Comparison of ENCODE assay signal across 28 cellular contexts in genomic region chr5:73266309-73266708, GRCh38.
DNase-seq lines count a peak whose midpoint lies in the region; ATAC-seq and TF ChIP-seq lines count a peak whose summit lies in the region.
"Had no signal": no experiment of that assay in that cellular context is flagged by ENCODE, and none has a peak within 500 bp of the region (broad histone marks: within the 10 kb centered on the region; RNA-seq: fewer than 3 reads in every experiment).

No MANE protein-coding gene starts in this region.

- H3K9me3 ChIP-seq in thoracic aorta, result no peaks in the 10 kb centered on the region
- H3K9me3 ChIP-seq: HAP-1, left ventricle myocardium inferior had no signal

- H3K4me1 ChIP-seq in GM23338 (ENCODE audit: insufficient read depth) (peaks cover 20% of the 10 kb centered on the region), thoracic aorta (ENCODE audit: control insufficient read depth in 1 of 2, low read depth in 2 of 2) (peaks cover 4 to 19% of the 10 kb centered on the region in 2 donors)
- H3K4me1 ChIP-seq: left ventricle myocardium inferior had no signal

- H3K9me3 Mint-ChIP-seq in GM23338, result no peaks in the 10 kb centered on the region
- H3K9me3 Mint-ChIP-seq in activated CD4-positive, alpha-beta memory T cell treated with anti-CD3 and anti-CD28 coated beads for 36 hours, result no peaks in the 10 kb centered on the region
- H3K9me3 Mint-ChIP-seq: activated T-helper 2 cell treated with anti-CD3 and anti-CD28 coated beads, Interferon-gamma antibody, Interleukin-2, Interleukin-4, amounts not matched to agents 10 μg/mL and 5 μg/mL and 100 μg/mL, durations not matched to agents 14 hours and 24 hours and 36 hours; neural crest cell; type B pancreatic cell had no signal

- no peaks in the 10 kb centered on the region for H3K27me3 ChIP-seq in GM23338 (ENCODE audit: insufficient read depth)
- no peaks in the 10 kb centered on the region for H3K27me3 ChIP-seq in thoracic aorta (replicated peaks; ENCODE audit: insufficient read depth)

- TF ChIP-seq CTCF in GM23338 (conservative IDR thresholded peaks at IDR 0.05; ENCODE audit: low read depth in 2 of 2) (no peak), thoracic aorta (IDR thresholded peaks at IDR 0.05) (no peak)

- H4K20me1 ChIP-seq in GM23338 (replicated peaks; ENCODE audit: insufficient read depth), result 0 out of 2 replicates have a peak, but pooled peaks cover 4% of the 10 kb centered on the region

- no peak overlapping the region for H3K4me3 ChIP-seq in GM23338
- no peak overlapping the region for H3K4me3 ChIP-seq in thoracic aorta
- H3K4me3 ChIP-seq: HAP-1, left ventricle myocardium inferior had no signal

- H2AFZ ChIP-seq in GM23338, result peak overlapping the region; percentile 96

- peak overlapping the region; percentile 63; the same call in 1 of the 2 replicates for H3K4me2 ChIP-seq in GM23338

- POLR2A ChIA-PET in activated CD4-positive, alpha-beta memory T cell treated with anti-CD3 and anti-CD28 coated beads for 36 hours (lab: Charles Lee), result no interaction called here

- intact Hi-C loops in activated CD4-positive, alpha-beta memory T cell treated with anti-CD3 and anti-CD28 coated beads for 36 hours (cut with micrococcal nuclease), result no loop called here

- H3K4me1 Mint-ChIP-seq in GM23338, result peaks cover 16% of the 10 kb centered on the region
- no peaks in the 10 kb centered on the region for H3K4me1 Mint-ChIP-seq in activated CD4-positive, alpha-beta memory T cell treated with anti-CD3 and anti-CD28 coated beads for 36 hours (ENCODE audit: low read depth)
- H3K4me1 Mint-ChIP-seq: activated CD4-positive, alpha-beta T cell treated with anti-CD3 and anti-CD28 coated beads for 36 hours had no signal

- DNase-seq in GM23338 (ENCODE audit: low spot score), result no peak
- peak; percentile 5 for DNase-seq in astrocyte of the hippocampus (ENCODE audit: low read depth, low spot score)
- peak; percentile 60 for DNase-seq in left kidney (ENCODE audit: low read depth, low spot score)
- DNase-seq in thoracic aorta (ENCODE audit: low spot score), result no peak
- DNase-seq in activated CD4-positive, alpha-beta memory T cell treated with anti-CD3 and anti-CD28 coated beads for 36 hours, result no peak
- no peak for DNase-seq in OCI-M2 (lab: John Stamatoyannopoulos, UW; ENCODE audit: unreplicated experiment)
- no peak for DNase-seq in NCI-H1417 treated with DMSO at 0.1 percent for 48 hours (lab: John Stamatoyannopoulos, UW)
- DNase-seq: activated CD4-positive, alpha-beta T cell treated with anti-CD3 and anti-CD28 coated beads for 36 hours; activated naive CD4-positive, alpha-beta T cell treated with anti-CD3 and anti-CD28 coated beads, Interleukin-2, amount 50 U/mL, for 16 hours; amniotic stem cell; Calu3; effector CD4-positive, alpha-beta T cell; Karpas-422; left ventricle myocardium inferior; mesendoderm; NCI-H1417; NCI-H2029 treated with DMSO at 0.1 percent for 48 hours; NCI-H526; posterior cingulate gyrus; stimulated activated CD4-positive, alpha-beta T cell treated with anti-CD3 and anti-CD28 coated beads, Interleukin-4, amount 100 ng/mL, for 1 hour had no signal

- H3K27ac ChIP-seq in GM23338 (ENCODE audit: low read depth) (no peak overlapping the region), thoracic aorta (peak overlapping the region; percentile 37 to 45)
- H3K27ac ChIP-seq: C4-2B, epithelial cell of prostate, left ventricle myocardium inferior had no signal

- H3K4me3 Mint-ChIP-seq in GM23338, result no peak overlapping the region
- no peak overlapping the region for H3K4me3 Mint-ChIP-seq in activated CD4-positive, alpha-beta memory T cell treated with anti-CD3 and anti-CD28 coated beads for 36 hours
- H3K4me3 Mint-ChIP-seq: activated CD4-positive, alpha-beta T cell treated with anti-CD3 and anti-CD28 coated beads for 36 hours; neural crest cell; type B pancreatic cell had no signal

- no peaks in the 10 kb centered on the region for H3K36me3 Mint-ChIP-seq in GM23338 (ENCODE audit: low read depth)
- no peaks in the 10 kb centered on the region for H3K36me3 Mint-ChIP-seq in activated CD4-positive, alpha-beta memory T cell treated with anti-CD3 and anti-CD28 coated beads for 36 hours
- H3K36me3 Mint-ChIP-seq: type B pancreatic cell had no signal

- H3K36me3 ChIP-seq in GM23338 (ENCODE audit: insufficient read depth), result no peaks in the 10 kb centered on the region
- H3K36me3 ChIP-seq in thoracic aorta, result no peaks in the 10 kb centered on the region
- H3K36me3 ChIP-seq: HAP-1, left ventricle myocardium inferior had no signal

- H3F3A ChIP-seq in GM23338 (replicated peaks; ENCODE audit: low read depth), result no peaks in the 10 kb centered on the region

- ATAC-seq in GM23338 (peak; percentile 62), thoracic aorta (ENCODE audit: insufficient number of reproducible peaks, low FRiP score, low read depth) (no peak)
- ATAC-seq: activated CD4-positive, alpha-beta T cell treated with anti-CD3 and anti-CD28 coated beads for 36 hours; HepG2; Right ventricle myocardium inferior had no signal

- no peak overlapping the region for H3K27ac Mint-ChIP-seq in GM23338
- H3K27ac Mint-ChIP-seq in activated CD4-positive, alpha-beta memory T cell treated with anti-CD3 and anti-CD28 coated beads for 36 hours, result no peak overlapping the region
- H3K27ac Mint-ChIP-seq: activated CD4-positive, alpha-beta T cell treated with anti-CD3 and anti-CD28 coated beads for 36 hours; activated T-helper 2 cell treated with anti-CD3 and anti-CD28 coated beads, Interferon-gamma antibody, Interleukin-2, Interleukin-4, amounts not matched to agents 10 μg/mL and 5 μg/mL and 100 μg/mL, durations not matched to agents 14 hours and 24 hours and 36 hours; type B pancreatic cell had no signal

- H3K27me3 Mint-ChIP-seq in GM23338 (ENCODE audit: insufficient read depth, low read depth, poor library complexity), result peaks cover 14% of the 10 kb centered on the region
- H3K27me3 Mint-ChIP-seq in activated CD4-positive, alpha-beta memory T cell treated with anti-CD3 and anti-CD28 coated beads for 36 hours, result peaks cover 24% of the 10 kb centered on the region

- CTCF ChIA-PET in activated CD4-positive, alpha-beta memory T cell treated with anti-CD3 and anti-CD28 coated beads for 36 hours (lab: Charles Lee), result interaction anchor here (1.3 kb wide), 1 partner anchor 17 kb away, joined by 3 read pairs; no protein-coding TSS in a partner anchor

- H3K79me2 ChIP-seq in GM23338 (replicated peaks; ENCODE audit: insufficient read depth), result no peaks in the 10 kb centered on the region

- H3K9me2 ChIP-seq in GM23338 (ENCODE audit: insufficient read depth), result peaks cover 6% of the 10 kb centered on the region; the same call in 1 of the 2 replicates

TF ChIP-seq in GM23338, 12 proteins besides CTCF, POLR2A, EP300 and RAD21 (continues in another document):
- no peak for TF ChIP-seq STAT1 (IDR thresholded peaks at IDR 0.05; ENCODE audit: unreplicated experiment)
- no peak for TF ChIP-seq ZNF114 (CRISPR knock-in tag; IDR thresholded peaks at IDR 0.05)

Comparison
In these comparisons a context has a peak if more than half of its experiments do, and no peak if none do; other contexts are left out.
1. DNase-seq: peak in astrocyte of the hippocampus (single experiment) and left kidney (single experiment); none in GM23338 (single experiment), thoracic aorta (single experiment), activated CD4-positive, alpha-beta memory T cell treated with anti-CD3 and anti-CD28 coated beads for 36 hours (single experiment), OCI-M2 (single experiment) and NCI-H1417 treated with DMSO at 0.1 percent for 48 hours (single experiment).